ENCODE assay signal across 15 cellular contexts in the genomic region with DNA sequence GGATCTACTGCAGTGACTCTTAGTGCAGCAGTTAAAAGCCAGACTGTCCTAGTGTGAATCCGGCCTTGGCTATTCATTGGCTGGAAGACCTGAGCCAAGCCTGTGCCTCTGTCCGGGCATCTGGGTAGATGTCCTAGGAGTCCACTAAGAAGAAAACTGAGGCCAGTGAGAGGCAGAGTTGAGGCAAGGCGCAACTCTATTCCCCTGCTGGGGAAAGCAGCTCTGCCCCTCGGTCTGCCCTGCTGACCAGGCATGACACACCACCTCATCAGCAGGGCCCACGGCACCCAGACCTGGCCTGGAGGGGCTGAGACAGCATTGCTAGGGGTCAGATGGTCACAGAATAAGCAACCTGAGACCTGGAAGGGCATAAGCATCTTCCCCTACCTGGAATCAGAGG. TPM values are rescaled to one million over a fixed set of nuclear protein-coding genes. Genes with fewer than 3 reads are reported as not detected.
DNase-seq lines count a peak whose midpoint lies in the region; ATAC-seq and TF ChIP-seq lines count a peak whose summit lies in the region.
"Had no signal": no experiment of that assay in that cellular context is flagged by ENCODE, and none has a peak within 500 bp of the region (broad histone marks: within the 10 kb centered on the region; RNA-seq: fewer than 3 reads in every experiment).

No MANE protein-coding gene starts in this region.

- DNase-seq in DND-41 (no peak), MM.1S (no peak), coronary artery (ENCODE audit: low spot score) (peak; percentile 76), thoracic aorta (ENCODE audit: low spot score) (no peak), cerebellar cortex (ENCODE audit: low spot score) (no peak), SHP77 treated with DMSO at 0.1 percent for 48 hours (lab: John Stamatoyannopoulos, UW) (no peak)
- DNase-seq: activated naive CD4-positive, alpha-beta T cell treated with anti-CD3 and anti-CD28 coated beads, Interleukin-2, amount 50 U/mL, for 16 hours; glutamatergic neuron; kidney; lower lobe of right lung; mucosa of descending colon; posterior cingulate gyrus; T-helper 9 cell; upper lobe of left lung had no signal

- no peaks in the 10 kb centered on the region for H3K9me2 ChIP-seq in MM.1S (replicated peaks; ENCODE audit: insufficient read depth, low read length)

- H3K4me1 ChIP-seq in DND-41 (ENCODE audit: insufficient read depth, low read length) (peaks cover 12% of the 10 kb centered on the region; the same call in 1 of the 2 replicates), MM.1S (ENCODE audit: low read length) (no peaks in the 10 kb centered on the region), thoracic aorta (ENCODE audit: control insufficient read depth in 1 of 2, low read depth in 2 of 2) (peaks cover 5 to 32% of the 10 kb centered on the region in 2 donors)
- H3K4me1 ChIP-seq: lower lobe of right lung, upper lobe of left lung had no signal

- H3K4me3 ChIP-seq in DND-41 (ENCODE audit: low read depth in 1 of 2, low read length in 2 of 2) (peak overlapping the region in 1 of 2 experiments; percentile 51; a peak in 2 of 4 replicates), MM.1S (ENCODE audit: low read length) (peak overlapping the region; percentile 56; the same call in 1 of the 2 replicates), coronary artery (peak overlapping the region; percentile 71), thoracic aorta (peak overlapping the region; percentile 64)
- H3K4me3 ChIP-seq: lower lobe of right lung, mucosa of descending colon, upper lobe of left lung had no signal

- H4K20me1 ChIP-seq in DND-41 (ENCODE audit: insufficient read depth, low read length) (no peaks in the 10 kb centered on the region), MM.1S (ENCODE audit: insufficient read depth, low read length) (no peaks in the 10 kb centered on the region)

- TF ChIP-seq CTCF in DND-41 (IDR thresholded peaks at IDR 0.05; ENCODE audit: borderline replicate concordance, extremely low read depth, low read length, poor library complexity, severe bottlenecking) = no peak
- no peak for TF ChIP-seq CTCF in MM.1S (IDR thresholded peaks at IDR 0.05; ENCODE audit: low read length)
- no peak for TF ChIP-seq CTCF in coronary artery (IDR thresholded peaks at IDR 0.05)
- no peak for TF ChIP-seq CTCF in thoracic aorta (IDR thresholded peaks at IDR 0.05)

- no peak overlapping the region for H3K9ac ChIP-seq in DND-41 (ENCODE audit: low read depth, low read length)
- H3K9ac ChIP-seq in MM.1S (ENCODE audit: low read length) = peak overlapping the region; percentile 1; the same call in 1 of the 2 replicates

- H3K27me3 ChIP-seq in DND-41 (ENCODE audit: insufficient read depth, low read length, poor library complexity) = no peaks in the 10 kb centered on the region
- no peaks in the 10 kb centered on the region for H3K27me3 ChIP-seq in MM.1S (replicated peaks; ENCODE audit: insufficient read depth, low read length)
- no peaks in the 10 kb centered on the region for H3K27me3 ChIP-seq in thoracic aorta (replicated peaks; ENCODE audit: insufficient read depth)
- H3K27me3 ChIP-seq: upper lobe of left lung had no signal

- H3K79me2 ChIP-seq in DND-41 (ENCODE audit: insufficient read depth, low read length) (no peaks in the 10 kb centered on the region), MM.1S (ENCODE audit: low read length) (no peaks in the 10 kb centered on the region)

- no peak for ATAC-seq in DND-41 (ENCODE audit: insufficient read depth, low read depth)
- peak; percentile 38 for ATAC-seq in thoracic aorta (ENCODE audit: insufficient number of reproducible peaks, low FRiP score, low read depth)
- no peak for ATAC-seq in HG02759 (IDR thresholded peaks at IDR 0.05; ENCODE audit: unreplicated experiment)
- ATAC-seq: lower lobe of right lung had no signal

- H2AFZ ChIP-seq in DND-41 (ENCODE audit: low read depth, low read length) (no peak overlapping the region), MM.1S (ENCODE audit: low read length) (peak overlapping the region; percentile 85)

- H3F3A ChIP-seq in MM.1S (ENCODE audit: insufficient read depth, low read length) = no peaks in the 10 kb centered on the region

- H3K36me3 ChIP-seq in DND-41 (ENCODE audit: insufficient read depth, low read length) (no peaks in the 10 kb centered on the region), MM.1S (replicated peaks; ENCODE audit: insufficient read depth, low read length) (no peaks in the 10 kb centered on the region), thoracic aorta (no peaks in the 10 kb centered on the region)
- H3K36me3 ChIP-seq: lower lobe of right lung, upper lobe of left lung had no signal

- no peak overlapping the region for H3K27ac ChIP-seq in DND-41 (ENCODE audit: low read length)
- H3K27ac ChIP-seq in MM.1S (ENCODE audit: low read length) = no peak overlapping the region
- peak overlapping the region; percentile 86 to 98 for H3K27ac ChIP-seq in coronary artery
- H3K27ac ChIP-seq in thoracic aorta = peak overlapping the region; percentile 83 to 88
- H3K27ac ChIP-seq: lower lobe of right lung, upper lobe of left lung had no signal

- H3K9me3 ChIP-seq in DND-41 (ENCODE audit: insufficient read depth, low read length, severe bottlenecking) (no peaks in the 10 kb centered on the region), MM.1S (replicated peaks; ENCODE audit: insufficient read depth, low read length) (no peaks in the 10 kb centered on the region), thoracic aorta (no peaks in the 10 kb centered on the region)
- H3K9me3 ChIP-seq: lower lobe of right lung, mucosa of descending colon, upper lobe of left lung had no signal

- H3K4me2 ChIP-seq in DND-41 (ENCODE audit: insufficient read depth, low read length) (peak overlapping the region; percentile 55), MM.1S (ENCODE audit: low read depth, low read length) (peak overlapping the region; percentile 63)

RNA-seq across cellular contexts. Expression of a gene that starts 46.7 kb away (rescaled TPM):
- 100 to 1,000 TPM; 177 to 283 TPM for total RNA-seq in thoracic aorta

Comparison
In these comparisons a context has a peak if more than half of its experiments do, and no peak if none do; other contexts are left out.
1. H3K27ac ChIP-seq: peak in coronary artery (2 of 2) and thoracic aorta (2 of 2); none in DND-41 (single experiment) and MM.1S (single experiment).